ENCODE assay signal across 9 cellular contexts in the genomic region with DNA sequence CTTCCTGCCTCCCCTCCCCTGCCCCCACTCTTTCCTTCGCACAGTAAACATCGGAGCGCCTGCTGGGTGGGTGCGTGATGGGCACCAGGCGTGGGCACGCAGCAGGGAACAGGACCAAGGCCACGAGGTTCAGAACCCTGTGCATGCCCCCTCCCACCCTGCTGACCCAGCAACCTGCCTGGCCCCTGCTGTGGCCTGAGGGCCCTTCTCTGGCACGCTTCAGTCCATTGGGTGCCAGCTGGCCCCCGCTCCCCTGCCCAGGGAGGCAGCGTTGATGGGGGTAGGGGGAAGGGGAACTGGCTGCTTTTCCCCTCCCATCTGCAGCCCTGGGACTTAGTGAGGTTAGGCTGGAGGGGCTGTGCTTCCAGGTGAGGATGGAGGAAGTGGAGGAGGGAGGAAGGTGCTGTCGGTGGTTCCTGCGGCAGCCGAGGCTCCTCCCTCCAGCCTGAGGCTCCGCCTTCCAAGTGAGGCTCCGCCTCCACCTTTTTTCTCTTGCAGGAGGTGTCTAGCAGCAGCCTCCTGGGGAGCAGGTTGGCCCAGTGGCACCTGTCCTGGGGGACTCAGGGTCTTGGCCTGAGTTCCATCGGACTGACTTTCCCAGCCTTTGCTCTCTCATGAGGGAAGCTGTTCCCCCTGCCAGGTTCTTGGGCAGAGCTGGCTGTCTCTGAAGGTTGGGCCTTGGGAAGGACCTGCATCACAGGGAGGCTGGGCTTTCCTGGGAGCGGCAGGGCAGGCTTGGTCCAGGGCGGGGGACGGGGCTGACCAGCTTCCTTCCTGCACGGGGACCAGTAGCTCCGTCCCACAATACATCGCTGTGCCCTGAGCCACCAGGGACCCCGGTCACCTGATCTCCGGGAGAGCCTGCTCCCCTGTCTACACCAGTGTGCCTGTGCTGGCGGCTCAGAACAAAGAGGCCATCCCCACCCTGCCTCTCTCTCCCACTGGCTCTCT. TPM values are rescaled to one million over a fixed set of nuclear protein-coding genes. Genes with fewer than 3 reads are reported as not detected.
DNase-seq lines count a peak whose midpoint lies in the region; ATAC-seq and TF ChIP-seq lines count a peak whose summit lies in the region.
"Had no signal": no experiment of that assay in that cellular context is flagged by ENCODE, and none has a peak within 500 bp of the region (broad histone marks: within the 10 kb centered on the region; RNA-seq: fewer than 3 reads in every experiment).

No MANE protein-coding gene starts in this region.

- H3K9me3 ChIP-seq in CD8-positive, alpha-beta memory T cell (ENCODE audit: low read length) = no peaks in the 10 kb centered on the region
- H3K9me3 ChIP-seq in esophagus squamous epithelium = no peaks in the 10 kb centered on the region

- no peak overlapping the region for H3K27ac ChIP-seq in CD8-positive, alpha-beta memory T cell (ENCODE audit: low read depth, low read length)
- H3K27ac ChIP-seq in esophagus squamous epithelium = peak overlapping the region in 3 of 4 donors; percentile 25 to 54 (median 51)

- WGBS in esophagus squamous epithelium, 2 donors = 58 to 61% methylated on average over 5 to 6 of the region's 25 CpGs

- CTCF ChIA-PET in CD8-positive, alpha-beta memory T cell (lab: Charles Lee) = no interaction called here
- CTCF ChIA-PET in activated CD8-positive, alpha-beta T cell treated with anti-CD3 and anti-CD28 coated beads for 36 hours (lab: Charles Lee) = no interaction called here

- no peaks in the 10 kb centered on the region for H3K36me3 ChIP-seq in CD8-positive, alpha-beta memory T cell (ENCODE audit: insufficient read depth, low read length)
- H3K36me3 ChIP-seq in esophagus squamous epithelium = peaks cover 18 to 87% (median 22%) of the 10 kb centered on the region in 3 donors

- no peaks in the 10 kb centered on the region for H3K9me3 Mint-ChIP-seq in CD8-positive, alpha-beta memory T cell
- H3K9me3 Mint-ChIP-seq in activated CD8-positive, alpha-beta T cell treated with anti-CD3 and anti-CD28 coated beads for 36 hours = no peaks in the 10 kb centered on the region
- H3K9me3 Mint-ChIP-seq: stimulated activated naive CD8-positive, alpha-beta T cell treated with anti-CD3 and anti-CD28 coated beads, Interleukin-15, Interleukin-2, amounts not matched to agents 100 ng/mL and 50 ng/mL, for 24 hours had no signal

- no peaks in the 10 kb centered on the region for H3K27me3 Mint-ChIP-seq in CD8-positive, alpha-beta memory T cell
- no peaks in the 10 kb centered on the region for H3K27me3 Mint-ChIP-seq in activated CD8-positive, alpha-beta T cell treated with anti-CD3 and anti-CD28 coated beads for 36 hours
- H3K27me3 Mint-ChIP-seq: stimulated activated naive CD8-positive, alpha-beta T cell treated with anti-CD3 and anti-CD28 coated beads, Interleukin-15, Interleukin-2, amounts not matched to agents 100 ng/mL and 50 ng/mL, for 24 hours had no signal

- no peak overlapping the region for H3K4me3 Mint-ChIP-seq in CD8-positive, alpha-beta memory T cell
- no peak overlapping the region for H3K4me3 Mint-ChIP-seq in activated CD8-positive, alpha-beta T cell treated with anti-CD3 and anti-CD28 coated beads for 36 hours
- H3K4me3 Mint-ChIP-seq: stimulated activated naive CD8-positive, alpha-beta T cell treated with anti-CD3 and anti-CD28 coated beads, Interleukin-15, Interleukin-2, amounts not matched to agents 100 ng/mL and 50 ng/mL, for 24 hours had no signal

- ATAC-seq in activated CD8-positive, alpha-beta T cell treated with anti-CD3 and anti-CD28 coated beads for 36 hours = peak; percentile 80
- peak; percentile 56 for ATAC-seq in sciatic nerve
- no peak for ATAC-seq in GM19397 (IDR thresholded peaks at IDR 0.05; ENCODE audit: unreplicated experiment)
- ATAC-seq in GM18505 (IDR thresholded peaks at IDR 0.05; ENCODE audit: unreplicated experiment) = no peak

- H3K4me3 ChIP-seq in CD8-positive, alpha-beta memory T cell (ENCODE audit: low read length) = no peak overlapping the region
- peak overlapping the region in 1 of 4 donors; percentile 28 for H3K4me3 ChIP-seq in esophagus squamous epithelium

- no peaks in the 10 kb centered on the region for H3K27me3 ChIP-seq in CD8-positive, alpha-beta memory T cell (ENCODE audit: insufficient read depth, low read length, poor library complexity, severe bottlenecking)
- H3K27me3 ChIP-seq in esophagus squamous epithelium = no peaks in the 10 kb centered on the region

- H3K27ac Mint-ChIP-seq in CD8-positive, alpha-beta memory T cell = peak overlapping the region in 1 of 8 donors; percentile 91
- no peak overlapping the region for H3K27ac Mint-ChIP-seq in activated CD8-positive, alpha-beta T cell treated with anti-CD3 and anti-CD28 coated beads for 36 hours
- H3K27ac Mint-ChIP-seq: stimulated activated naive CD8-positive, alpha-beta T cell treated with anti-CD3 and anti-CD28 coated beads, Interleukin-15, Interleukin-2, amounts not matched to agents 100 ng/mL and 50 ng/mL, for 24 hours had no signal

- intact Hi-C loops in activated CD8-positive, alpha-beta T cell treated with anti-CD3 and anti-CD28 coated beads for 36 hours (cut with micrococcal nuclease) = no loop called here
- intact Hi-C loops in esophagus squamous epithelium (cut with DNase I) (no loop called here), sciatic nerve (cut with DNase I) (loop anchor here (5.0 kb wide), 1 partner anchor 37 kb away; no protein-coding TSS in a partner anchor)

- POLR2A ChIA-PET in CD8-positive, alpha-beta memory T cell (lab: Charles Lee) = interaction anchor here (0.6 kb wide), 1 partner anchor 902 kb away, joined by 3 read pairs; no protein-coding TSS in a partner anchor
- POLR2A ChIA-PET in activated CD8-positive, alpha-beta T cell treated with anti-CD3 and anti-CD28 coated beads for 36 hours (lab: Charles Lee) = interaction anchor here (0.6 kb wide), 1 partner anchor 22 kb away, joined by 3 read pairs; no protein-coding TSS in a partner anchor

- TF ChIP-seq CTCF in activated CD8-positive, alpha-beta T cell treated with anti-CD3 and anti-CD28 coated beads for 36 hours (IDR thresholded peaks at IDR 0.05) = no peak
- TF ChIP-seq CTCF in esophagus squamous epithelium (IDR thresholded peaks at IDR 0.05) = no peak

- peak in 3 of 5 donors; percentile 21 to 41 (median 31) for DNase-seq in CD8-positive, alpha-beta memory T cell
- peak; percentile 50 for DNase-seq in activated CD8-positive, alpha-beta T cell treated with anti-CD3 and anti-CD28 coated beads for 36 hours
- DNase-seq in esophagus squamous epithelium (lab: John Stamatoyannopoulos, UW) (no peak), sciatic nerve (ENCODE audit: low spot score) (no peak), activated gamma-delta T cell treated with Interleukin-2 at 50 U/mL for 16 hours (no peak), COLO668 (lab: John Stamatoyannopoulos, UW; ENCODE audit: unreplicated experiment) (no peak)

- H3K4me1 ChIP-seq in CD8-positive, alpha-beta memory T cell (ENCODE audit: insufficient read depth, low read length) = peaks cover 8% of the 10 kb centered on the region
- peaks cover 17 to 68% (median 23%) of the 10 kb centered on the region in 3 donors for H3K4me1 ChIP-seq in esophagus squamous epithelium

- TF ChIP-seq POLR2A in esophagus squamous epithelium (IDR thresholded peaks at IDR 0.05) = no peak
- no peak for TF ChIP-seq POLR2A in GM18505 (IDR thresholded peaks at IDR 0.05; ENCODE audit: borderline replicate concordance, extremely low read depth, insufficient read depth, insufficient read length)

- peaks cover 0 to 53% (median 0%) of the 10 kb centered on the region in 3 donors for H3K36me3 Mint-ChIP-seq in CD8-positive, alpha-beta memory T cell
- no peaks in the 10 kb centered on the region for H3K36me3 Mint-ChIP-seq in activated CD8-positive, alpha-beta T cell treated with anti-CD3 and anti-CD28 coated beads for 36 hours (ENCODE audit: low read depth)

- H3K4me1 Mint-ChIP-seq in CD8-positive, alpha-beta memory T cell = peaks cover 5 to 49% (median 15%) of the 10 kb centered on the region in 3 donors
- peaks cover 19% of the 10 kb centered on the region for H3K4me1 Mint-ChIP-seq in activated CD8-positive, alpha-beta T cell treated with anti-CD3 and anti-CD28 coated beads for 36 hours (ENCODE audit: low read depth)

RNA-seq across cellular contexts. Expression of a gene that starts 7.3 kb away (rescaled TPM):
- total RNA-seq in CD8-positive, alpha-beta memory T cell = 10 to 100 TPM; 29.1 to 33.8 TPM
- polyA plus RNA-seq in CD8-positive, alpha-beta memory T cell = 6.3 TPM
- total RNA-seq in activated CD8-positive, alpha-beta T cell treated with anti-CD3 and anti-CD28 coated beads for 36 hours = 10 to 100 TPM; 22.2 TPM
- 10 to 100 TPM; 11.4 to 15.1 (median 13.0) TPM for total RNA-seq in esophagus squamous epithelium
- 33.4 TPM for total RNA-seq in sciatic nerve

RNA-seq across cellular contexts. Expression of a gene that starts 29.6 kb away (rescaled TPM):
- 1,000 to 10,000 TPM; 3,106 to 3,129 TPM for total RNA-seq in CD8-positive, alpha-beta memory T cell
- 533 TPM for polyA plus RNA-seq in CD8-positive, alpha-beta memory T cell
- 1,000 to 10,000 TPM; 3,533 to 3,625 TPM for total RNA-seq in activated CD8-positive, alpha-beta T cell treated with anti-CD3 and anti-CD28 coated beads for 36 hours
- total RNA-seq in esophagus squamous epithelium (1,000 to 10,000 TPM; 1,210 to 2,054 (median 1,565) TPM), sciatic nerve (1,381 TPM)

RNA-seq across cellular contexts. Expression of a gene that starts 43.9 kb away (rescaled TPM):
- 10 to 100 TPM; 42.5 to 44.9 TPM for total RNA-seq in CD8-positive, alpha-beta memory T cell
- 38.5 TPM for polyA plus RNA-seq in CD8-positive, alpha-beta memory T cell
- total RNA-seq in activated CD8-positive, alpha-beta T cell treated with anti-CD3 and anti-CD28 coated beads for 36 hours = 10 to 100 TPM; 27.2 to 27.5 TPM
- 10 to 100 TPM; 38.2 to 60.4 (median 45.9) TPM for total RNA-seq in esophagus squamous epithelium
- 69.0 TPM for total RNA-seq in sciatic nerve

RNA-seq across cellular contexts. Expression of a gene that starts 51.9 kb away (rescaled TPM):
- 10 to 100 TPM; 44.1 to 46.8 TPM for total RNA-seq in CD8-positive, alpha-beta memory T cell
- 86.1 TPM for polyA plus RNA-seq in CD8-positive, alpha-beta memory T cell
- 10 to 100 TPM; 46.6 TPM for total RNA-seq in activated CD8-positive, alpha-beta T cell treated with anti-CD3 and anti-CD28 coated beads for 36 hours
- total RNA-seq in esophagus squamous epithelium (100 to 1,000 TPM in 1 of 4 donors, 10 to 100 TPM in 3; 60.5 to 187 (median 81.2) TPM), sciatic nerve (54.2 TPM)

Comparison
In these comparisons a context has a peak if more than half of its experiments do, and no peak if none do; other contexts are left out.
1. DNase-seq: peak in CD8-positive, alpha-beta memory T cell (3 of 5) and activated CD8-positive, alpha-beta T cell treated with anti-CD3 and anti-CD28 coated beads for 36 hours (single experiment); none in esophagus squamous epithelium (single experiment), sciatic nerve (single experiment), activated gamma-delta T cell treated with Interleukin-2 at 50 U/mL for 16 hours (single experiment) and COLO668 (single experiment).
2. ATAC-seq: peak in activated CD8-positive, alpha-beta T cell treated with anti-CD3 and anti-CD28 coated beads for 36 hours (single experiment) and sciatic nerve (single experiment); none in GM19397 (single experiment) and GM18505 (single experiment).